In genomic region chr9:81724242-81724889, GRCh38 we compare ENCODE assay signal across 17 cellular contexts. TPM values are rescaled to one million over a fixed set of nuclear protein-coding genes. Genes with fewer than 3 reads are reported as not detected.
A peak's percentile ranks its signal among the peaks of the same experiment; 100 is the strongest.
DNase-seq lines count a peak whose midpoint lies in the region; ATAC-seq and TF ChIP-seq lines count a peak whose summit lies in the region.
"Had no signal": no experiment of that assay in that cellular context is flagged by ENCODE, and none has a peak within 500 bp of the region (broad histone marks: within the 10 kb centered on the region; RNA-seq: fewer than 3 reads in every experiment).

No MANE protein-coding gene starts in this region.

- no peaks in the 10 kb centered on the region for H3K9me3 Mint-ChIP-seq in chondrocyte (ENCODE audit: low read depth)
- peaks cover 0 to 2% of the 10 kb centered on the region in 2 donors for H3K9me3 Mint-ChIP-seq in stimulated activated naive B cell treated with anti-CD40 and anti-IgM and Interleukin-4, amounts not matched to agents 10 μg/mL and 1 μg/mL and 100 μg/mL, for 72 hours
- H3K9me3 Mint-ChIP-seq: stimulated activated naive CD8-positive, alpha-beta T cell treated with anti-CD3 and anti-CD28 coated beads, Interleukin-15, Interleukin-2, amounts not matched to agents 100 ng/mL and 50 ng/mL, for 24 hours had no signal

- no peaks in the 10 kb centered on the region for H3K36me3 Mint-ChIP-seq in chondrocyte (ENCODE audit: low read depth)
- H3K36me3 Mint-ChIP-seq in stimulated activated naive B cell treated with anti-CD40 and anti-IgM and Interleukin-4, amounts not matched to agents 10 μg/mL and 1 μg/mL and 100 μg/mL, for 72 hours: peaks cover 0 to 1% of the 10 kb centered on the region in 2 donors
- H3K36me3 Mint-ChIP-seq: WTC11 had no signal

- no peaks in the 10 kb centered on the region for H3K27me3 ChIP-seq in suprapubic skin
- H3K27me3 ChIP-seq: hepatocyte had no signal

- no peak for TF ChIP-seq CTCF in chondrocyte (IDR thresholded peaks at IDR 0.05)
- TF ChIP-seq CTCF in suprapubic skin (IDR thresholded peaks at IDR 0.05): no peak

- no peak for TF ChIP-seq EP300 in suprapubic skin (IDR thresholded peaks at IDR 0.05)

- H3K9me3 ChIP-seq in suprapubic skin: no peaks in the 10 kb centered on the region
- H3K9me3 ChIP-seq: Caco-2 had no signal

- no peak for TF ChIP-seq POLR2A in suprapubic skin (IDR thresholded peaks at IDR 0.05)

- no peak for DNase-seq in left ventricle myocardium superior
- DNase-seq in Right ventricle myocardium inferior (ENCODE audit: missing footprints): no peak
- no peak for DNase-seq in chondrocyte (ENCODE audit: low spot score)
- peak; percentile 24 for DNase-seq in mucosa of gallbladder (ENCODE audit: low spot score)
- no peak for DNase-seq in activated CD4-positive, alpha-beta T cell treated with anti-CD3 and anti-CD28 coated beads, Interleukin-2, amount 50 U/mL, for 4 hours
- DNase-seq in stimulated activated naive B cell treated with anti-CD40 and anti-IgM and Interleukin-4, amounts not matched to agents 10 μg/mL and 1 μg/mL and 100 μg/mL, for 72 hours: no peak
- DNase-seq in suprapubic skin (ENCODE audit: low spot score in 2 of 2): no peak
- no peak for DNase-seq in NCI-H2171 treated with DMSO at 0.1 percent for 48 hours (lab: John Stamatoyannopoulos, UW)
- DNase-seq: activated naive CD4-positive, alpha-beta T cell treated with Interleukin-2 at 50 U/mL for 16 hours; Caco-2; NCI-H2227 treated with DMSO at 0.1 percent for 48 hours; PC-9; small intestine had no signal

- intact Hi-C loops in left ventricle myocardium superior (cut with micrococcal nuclease) (no loop called here), Right ventricle myocardium inferior (cut with DNase I) (no loop called here)

- no peak overlapping the region for H3K27ac ChIP-seq in suprapubic skin
- H3K27ac ChIP-seq: hepatocyte, PC-9 had no signal

- WGBS in suprapubic skin: 58% methylated on average over 3 of the region's 3 CpGs

- peaks cover 5% of the 10 kb centered on the region for H3K27me3 Mint-ChIP-seq in chondrocyte (ENCODE audit: low read depth)
- H3K27me3 Mint-ChIP-seq in stimulated activated naive B cell treated with anti-CD40 and anti-IgM and Interleukin-4, amounts not matched to agents 10 μg/mL and 1 μg/mL and 100 μg/mL, for 72 hours: no peaks in the 10 kb centered on the region
- H3K27me3 Mint-ChIP-seq: stimulated activated naive CD8-positive, alpha-beta T cell treated with anti-CD3 and anti-CD28 coated beads, Interleukin-15, Interleukin-2, amounts not matched to agents 100 ng/mL and 50 ng/mL, for 24 hours had no signal

- peaks cover 10% of the 10 kb centered on the region for H3K4me1 Mint-ChIP-seq in chondrocyte (ENCODE audit: low read depth)
- peaks cover 18 to 19% of the 10 kb centered on the region in 2 donors for H3K4me1 Mint-ChIP-seq in stimulated activated naive B cell treated with anti-CD40 and anti-IgM and Interleukin-4, amounts not matched to agents 10 μg/mL and 1 μg/mL and 100 μg/mL, for 72 hours

- peak overlapping the region; percentile 57 for H3K27ac Mint-ChIP-seq in chondrocyte (ENCODE audit: unreplicated experiment)
- H3K27ac Mint-ChIP-seq in stimulated activated naive B cell treated with anti-CD40 and anti-IgM and Interleukin-4, amounts not matched to agents 10 μg/mL and 1 μg/mL and 100 μg/mL, for 72 hours: no peak overlapping the region
- H3K27ac Mint-ChIP-seq: stimulated activated naive CD8-positive, alpha-beta T cell treated with anti-CD3 and anti-CD28 coated beads, Interleukin-15, Interleukin-2, amounts not matched to agents 100 ng/mL and 50 ng/mL, for 24 hours; WTC11 had no signal

- H3K4me1 ChIP-seq in suprapubic skin: no peaks in the 10 kb centered on the region
- H3K4me1 ChIP-seq: Caco-2 had no signal

- ATAC-seq in left ventricle myocardium superior (peak; percentile 61), Right ventricle myocardium inferior (no peak)
- ATAC-seq in stimulated activated naive B cell treated with anti-CD40 and anti-IgM and Interleukin-4, amounts not matched to agents 10 μg/mL and 1 μg/mL and 100 μg/mL, for 72 hours (replicated peaks): no peak
- ATAC-seq: HepG2, WTC11 had no signal

- no peak overlapping the region for H3K4me3 Mint-ChIP-seq in chondrocyte (ENCODE audit: unreplicated experiment)
- H3K4me3 Mint-ChIP-seq in stimulated activated naive B cell treated with anti-CD40 and anti-IgM and Interleukin-4, amounts not matched to agents 10 μg/mL and 1 μg/mL and 100 μg/mL, for 72 hours: no peak overlapping the region
- H3K4me3 Mint-ChIP-seq: stimulated activated naive CD8-positive, alpha-beta T cell treated with anti-CD3 and anti-CD28 coated beads, Interleukin-15, Interleukin-2, amounts not matched to agents 100 ng/mL and 50 ng/mL, for 24 hours; WTC11 had no signal

- H3K4me3 ChIP-seq in suprapubic skin: no peak overlapping the region
- H3K4me3 ChIP-seq: hepatocyte, PC-9 had no signal

- H3K36me3 ChIP-seq in suprapubic skin: no peaks in the 10 kb centered on the region

RNA-seq across cellular contexts. Expression of gene TLE1, which starts 35.0 kb away (rescaled TPM):
- total RNA-seq in left ventricle myocardium superior: 10.2 TPM
- 9.8 TPM for total RNA-seq in Right ventricle myocardium inferior
- 12.2 to 17.1 TPM (median 12.6 TPM) in 3 replicates for total RNA-seq in chondrocyte
- total RNA-seq in mucosa of gallbladder: 70.1 TPM
- 10 to 100 TPM; 34.8 to 73.5 (median 47.5) TPM for total RNA-seq in suprapubic skin
